In genomic region chrX:150370589-150371312, GRCh38 we compare ENCODE assay signal across 1 cellular context.
TF ChIP-seq lines count a peak whose summit lies in the region.

No MANE protein-coding gene starts in this region.

TF ChIP-seq in SK-N-SH treated with all-trans-retinoic acid at 6 μM for 48 hours, 23 proteins besides CTCF, POLR2A, EP300 and RAD21:
- no peak for TF ChIP-seq CSRNP3 (CRISPR knock-in tag; IDR thresholded peaks at IDR 0.05)
- TF ChIP-seq POU6F1 (CRISPR knock-in tag; IDR thresholded peaks at IDR 0.05; ENCODE audit: borderline replicate concordance, low read depth), result no peak
- no peak for TF ChIP-seq CSDC2 (CRISPR knock-in tag; IDR thresholded peaks at IDR 0.05)
- no peak for TF ChIP-seq ZNF70 (CRISPR knock-in tag; IDR thresholded peaks at IDR 0.05)
